Comparison of ENCODE assay signal across 9 cellular contexts in genomic region chr13:29435125-29435911, GRCh38.
DNase-seq lines count a peak whose midpoint lies in the region; ATAC-seq and TF ChIP-seq lines count a peak whose summit lies in the region.
"Had no signal": no experiment of that assay in that cellular context is flagged by ENCODE, and none has a peak within 500 bp of the region (broad histone marks: within the 10 kb centered on the region; RNA-seq: fewer than 3 reads in every experiment).

No MANE protein-coding gene starts in this region.

- intact Hi-C loops in spleen (cut with DNase I; ENCODE audit: low total_unique reads): no loop called here
- intact Hi-C loops in natural killer cell (cut with micrococcal nuclease): no loop called here

- H3K9me3 ChIP-seq in right atrium auricular region (no peaks in the 10 kb centered on the region), spleen (no peaks in the 10 kb centered on the region)

- H3K36me3 Mint-ChIP-seq in natural killer cell: no peaks in the 10 kb centered on the region

- H3K4me1 ChIP-seq in right atrium auricular region: peaks cover 0 to 41% of the 10 kb centered on the region in 2 donors
- H3K4me1 ChIP-seq in spleen: peaks cover 0 to 9% (median 0%) of the 10 kb centered on the region in 6 donors

- no peaks in the 10 kb centered on the region for H3K36me3 ChIP-seq in right atrium auricular region
- no peaks in the 10 kb centered on the region for H3K36me3 ChIP-seq in spleen

- ATAC-seq in HG02798 (IDR thresholded peaks at IDR 0.05; ENCODE audit: poor library complexity, unreplicated experiment) (no peak), natural killer cell (no peak)

- H3K27ac ChIP-seq in right atrium auricular region: peak overlapping the region; percentile 75 to 92
- peak overlapping the region in 7 of 8 donors; percentile 9 to 73 (median 60) for H3K27ac ChIP-seq in spleen

- peaks cover 19 to 34% of the 10 kb centered on the region in 2 donors for H3K27me3 Mint-ChIP-seq in natural killer cell (ENCODE audit: low read depth in 2 of 2)

- CTCF ChIA-PET in HEK293T (lab: Yijun Ruan, JAX): interaction anchor here (1.3 kb wide), 1 partner anchor 37 kb away, joined by 3 read pairs; no protein-coding TSS in a partner anchor

- no peak overlapping the region for H3K4me3 Mint-ChIP-seq in natural killer cell

- POLR2A ChIA-PET in HEK293T (lab: Yijun Ruan, JAX): no interaction called here

- no peak overlapping the region for H3K27ac Mint-ChIP-seq in natural killer cell

- H3K9me3 Mint-ChIP-seq in natural killer cell: no peaks in the 10 kb centered on the region

- WGBS in spleen, 5 donors: 66 to 83% (median 75%) methylated on average over 5 to 6 of the region's 6 CpGs

- H3K4me3 ChIP-seq in right atrium auricular region (no peak overlapping the region), spleen (no peak overlapping the region)

- no peak for TF ChIP-seq POLR2A in spleen (IDR thresholded peaks at IDR 0.05)

- H3K27me3 ChIP-seq in right atrium auricular region (no peaks in the 10 kb centered on the region), spleen (replicated peaks in 1 of 7) (peaks cover 0 to 16% (median 0%) of the 10 kb centered on the region in 7 donors)

- TF ChIP-seq CTCF in right atrium auricular region (IDR thresholded peaks at IDR 0.05) (no peak), spleen (IDR thresholded peaks at IDR 0.05 in 8 of 11, conservative IDR thresholded peaks at IDR 0.05 in 3 of 11) (no peak), natural killer cell (IDR thresholded peaks at IDR 0.05) (no peak)

- H3K4me1 Mint-ChIP-seq in natural killer cell: no peaks in the 10 kb centered on the region

- DNase-seq in HPDE6-E6E7 (ENCODE audit: extremely low spot score) (peak; percentile 7), T1000 (lab: John Stamatoyannopoulos, UW) (peak; percentile 16), right atrium auricular region (ENCODE audit: low spot score) (no peak), spleen (no peak), HEK293T (ENCODE audit: extremely low spot score) (no peak), natural killer cell (no peak)
- DNase-seq in activated T-cell treated with anti-CD3 and anti-CD28 coated beads, Interleukin-2, amount 50 U/mL, for 48 hours: no peak
- DNase-seq: NCI-H2081 had no signal

TF ChIP-seq in HEK293T, 16 proteins besides CTCF, POLR2A, EP300 and RAD21:
- no peak for TF ChIP-seq ZNF384 (IDR thresholded peaks at IDR 0.05)
- no peak for TF ChIP-seq HDGF (IDR thresholded peaks at IDR 0.05; ENCODE audit: borderline replicate concordance)
- no peak for TF ChIP-seq SUZ12 (IDR thresholded peaks at IDR 0.05)
- TF ChIP-seq LEF1 (IDR thresholded peaks at IDR 0.05; ENCODE audit: borderline replicate concordance): no peak
- no peak for TF ChIP-seq TARDBP (IDR thresholded peaks at IDR 0.05)
- no peak for TF ChIP-seq FOXK2 (IDR thresholded peaks at IDR 0.05)
- no peak for TF ChIP-seq ELF4 (IDR thresholded peaks at IDR 0.05)
- no peak for TF ChIP-seq NFRKB (IDR thresholded peaks at IDR 0.05)
- no peak for TF ChIP-seq ARNT (IDR thresholded peaks at IDR 0.05)
- no peak for TF ChIP-seq SP1 (IDR thresholded peaks at IDR 0.05)
- TF ChIP-seq FOXA1 (IDR thresholded peaks at IDR 0.05): no peak
- TF ChIP-seq L3MBTL2 (conservative IDR thresholded peaks at IDR 0.05): no peak
TF ChIP-seq in HEK293T: peak in this region for 0.

Comparison
In these comparisons a context has a peak if more than half of its experiments do, and no peak if none do; other contexts are left out.
1. DNase-seq: peak in HPDE6-E6E7 (single experiment) and T1000 (single experiment); none in right atrium auricular region (single experiment), spleen (single experiment), HEK293T (single experiment), activated T-cell treated with anti-CD3 and anti-CD28 coated beads, Interleukin-2, amount 50 U/mL, for 48 hours (0 of 2) and natural killer cell (single experiment).